In genomic region chr5:131532016-131532640, GRCh38 we compare ENCODE assay signal across 10 cellular contexts.
DNase-seq lines count a peak whose midpoint lies in the region; ATAC-seq, FAIRE-seq and TF ChIP-seq lines count a peak whose summit lies in the region.
"Had no signal": no experiment of that assay in that cellular context is flagged by ENCODE, and none has a peak within 500 bp of the region (broad histone marks: within the 10 kb centered on the region; RNA-seq: fewer than 3 reads in every experiment).

No MANE protein-coding gene starts in this region.

- no peak for FAIRE-seq in pancreas (lab: Jason Lieb, UNC)

- H2AFZ ChIP-seq in GM23248: no peak overlapping the region

- intact Hi-C loops in pancreas (cut with DNase I): no loop called here

- H3K9ac ChIP-seq in GM23248: no peak overlapping the region

- peaks cover 19% of the 10 kb centered on the region; the same call in 1 of the 2 replicates for H3K79me2 ChIP-seq in GM23248 (ENCODE audit: insufficient read depth)

- no peaks in the 10 kb centered on the region for H3K27me3 Mint-ChIP-seq in naive thymus-derived CD8-positive, alpha-beta T cell

- no peak overlapping the region for H3K4me2 ChIP-seq in GM23248 (ENCODE audit: unreplicated experiment)

- H3K4me3 ChIP-seq in GM23248: no peak overlapping the region
- no peak overlapping the region for H3K4me3 ChIP-seq in pancreas
- H3K4me3 ChIP-seq: skin epidermis had no signal

- POLR2A ChIA-PET in naive thymus-derived CD8-positive, alpha-beta T cell (lab: Charles Lee): interaction anchor here (1.0 to 2.7 kb wide), 6 partner anchors 8 to 104 kb away, joined by 3 to 17 read pairs (median 4); no protein-coding TSS in a partner anchor

- WGBS in GM23248 (ENCODE audit: low coverage in 1 of 2, low lambda C conversion rate in 2 of 2, missing lambda C conversion rate in 2 of 2), 2 experiments: 88 to 91% methylated on average over 7 of the region's 7 CpGs
- 71 to 75% methylated on average over 7 of the region's 7 CpGs for WGBS in pancreas, 2 donors

- H3K36me3 Mint-ChIP-seq in naive thymus-derived CD8-positive, alpha-beta T cell: peaks cover 0 to 18% (median 1%) of the 10 kb centered on the region in 3 donors

- peaks cover 8% of the 10 kb centered on the region; the same call in 1 of the 2 replicates for H3K4me1 ChIP-seq in GM23248 (ENCODE audit: insufficient read depth)
- peaks cover 0 to 9% (median 4%) of the 10 kb centered on the region in 3 donors for H3K4me1 ChIP-seq in pancreas

- in situ Hi-C loops in G401 (cut with HindIII; ENCODE audit: low sequenced_read_pairs) (no loop called here), GM23248 (cut with MboI) (no loop called here)

- peak; percentile 84 for DNase-seq in G401 (ENCODE audit: low spot score)
- DNase-seq in NCI-H146 treated with DMSO at 0.1 percent for 48 hours (lab: John Stamatoyannopoulos, UW; ENCODE audit: unreplicated experiment): peak; percentile 17
- DNase-seq in dermis blood vessel endothelial cell: peak; percentile 55
- DNase-seq in naive thymus-derived CD8-positive, alpha-beta T cell: peak in 2 of 10 donors; percentile 37 to 38
- no peak for DNase-seq in GM23248
- DNase-seq in SW 1271 (lab: John Stamatoyannopoulos, UW): no peak
- no peak for DNase-seq in RPMI8226
- no peak for DNase-seq in pancreas
- DNase-seq: left colon had no signal

- ATAC-seq in naive thymus-derived CD8-positive, alpha-beta T cell: peak; percentile 55 to 61
- ATAC-seq in pancreas: no peak
- ATAC-seq: left colon had no signal

- no peaks in the 10 kb centered on the region for H3K9me3 Mint-ChIP-seq in naive thymus-derived CD8-positive, alpha-beta T cell

- TF ChIP-seq CTCF in pancreas (IDR thresholded peaks at IDR 0.05): no peak

- H3F3A ChIP-seq in GM23248 (ENCODE audit: insufficient read depth): peaks cover 6% of the 10 kb centered on the region; the same call in 1 of the 2 replicates

- no peaks in the 10 kb centered on the region for H3K9me2 ChIP-seq in GM23248 (ENCODE audit: insufficient read depth)

- H3K4me1 Mint-ChIP-seq in naive thymus-derived CD8-positive, alpha-beta T cell: peaks cover 32 to 90% (median 73%) of the 10 kb centered on the region in 4 donors

- peak overlapping the region; percentile 89 to 98 (median 91) for H3K27ac Mint-ChIP-seq in naive thymus-derived CD8-positive, alpha-beta T cell

- H3K36me3 ChIP-seq in GM23248 (ENCODE audit: low read depth) (no peaks in the 10 kb centered on the region), pancreas (no peaks in the 10 kb centered on the region)

- no peaks in the 10 kb centered on the region for H4K20me1 ChIP-seq in GM23248 (ENCODE audit: insufficient read depth)

- H3K27ac ChIP-seq in GM23248: no peak overlapping the region
- no peak overlapping the region for H3K27ac ChIP-seq in pancreas

- H3K4me3 Mint-ChIP-seq in naive thymus-derived CD8-positive, alpha-beta T cell: peak overlapping the region; percentile 65 to 89 (median 84)

- H3K27me3 ChIP-seq in GM23248 (replicated peaks; ENCODE audit: insufficient read depth): no peaks in the 10 kb centered on the region
- H3K27me3 ChIP-seq in pancreas: no peaks in the 10 kb centered on the region

- H3K9me3 ChIP-seq in GM23248 (ENCODE audit: low read depth): no peaks in the 10 kb centered on the region
- H3K9me3 ChIP-seq in pancreas: no peaks in the 10 kb centered on the region

Comparison
In these comparisons a context has a peak if more than half of its experiments do, and no peak if none do; other contexts are left out.
1. DNase-seq: peak in G401 (single experiment), NCI-H146 treated with DMSO at 0.1 percent for 48 hours (single experiment) and dermis blood vessel endothelial cell (single experiment); none in GM23248 (single experiment), SW 1271 (0 of 2), RPMI8226 (single experiment) and pancreas (0 of 6).
2. ATAC-seq: peak in naive thymus-derived CD8-positive, alpha-beta T cell (2 of 2); none in pancreas (0 of 4).